ENCODE assay signal across 8 cellular contexts in genomic region chr4:107825072-107825789, GRCh38. TPM values are rescaled to one million over a fixed set of nuclear protein-coding genes. Genes with fewer than 3 reads are reported as not detected.
DNase-seq lines count a peak whose midpoint lies in the region; ATAC-seq and TF ChIP-seq lines count a peak whose summit lies in the region.

No MANE protein-coding gene starts in this region.

- H3K4me1 Mint-ChIP-seq in activated T-helper 17 cell treated with anti-CD3 and anti-CD28 coated beads, Interleukin-2, amount 50 U/mL, for 72 hours = no peaks in the 10 kb centered on the region
- H3K4me1 Mint-ChIP-seq in neural crest cell = peaks cover 15% of the 10 kb centered on the region

- no peak for TF ChIP-seq CTCF in neural crest cell (conservative IDR thresholded peaks at IDR 0.05)

- ATAC-seq in GM21825 (IDR thresholded peaks at IDR 0.05; ENCODE audit: unreplicated experiment) (peak; percentile 28), HG02623 (IDR thresholded peaks at IDR 0.05; ENCODE audit: unreplicated experiment) (no peak)
- peak; percentile 30 for ATAC-seq in activated T-helper 17 cell treated with anti-CD3 and anti-CD28 coated beads, Interleukin-2, amount 50 U/mL, for 72 hours (replicated peaks)

- peak overlapping the region; percentile 84 for H3K4me3 Mint-ChIP-seq in activated T-helper 17 cell treated with anti-CD3 and anti-CD28 coated beads, Interleukin-2, amount 50 U/mL, for 72 hours
- H3K4me3 Mint-ChIP-seq in neural crest cell = peak overlapping the region; percentile 83

- no peak for TF ChIP-seq RAD21 in Ishikawa (IDR thresholded peaks at IDR 0.05; ENCODE audit: low read depth)

- DNase-seq in DMS53 (lab: John Stamatoyannopoulos, UW) = peak; percentile 62
- no peak for DNase-seq in DMS53 treated with DMSO at 0.1 percent for 48 hours (lab: John Stamatoyannopoulos, UW; ENCODE audit: unreplicated experiment)
- peak; percentile 15 for DNase-seq in foreskin melanocyte
- DNase-seq in neural crest cell (ENCODE audit: low read depth, low spot score) = peak; percentile 30

- peaks cover 41% of the 10 kb centered on the region for H3K27me3 Mint-ChIP-seq in activated T-helper 17 cell treated with anti-CD3 and anti-CD28 coated beads, Interleukin-2, amount 50 U/mL, for 72 hours
- peaks cover 51% of the 10 kb centered on the region for H3K27me3 Mint-ChIP-seq in neural crest cell (ENCODE audit: low read depth)

- H3K9me3 Mint-ChIP-seq in activated T-helper 17 cell treated with anti-CD3 and anti-CD28 coated beads, Interleukin-2, amount 50 U/mL, for 72 hours = no peaks in the 10 kb centered on the region
- no peaks in the 10 kb centered on the region for H3K9me3 Mint-ChIP-seq in neural crest cell

- no peaks in the 10 kb centered on the region for H3K36me3 Mint-ChIP-seq in activated T-helper 17 cell treated with anti-CD3 and anti-CD28 coated beads, Interleukin-2, amount 50 U/mL, for 72 hours (ENCODE audit: low read depth)
- H3K36me3 Mint-ChIP-seq in neural crest cell (ENCODE audit: low read depth) = no peaks in the 10 kb centered on the region

- 0 out of 2 replicates have a peak, but pooled peaks have one; percentile 9 for TF ChIP-seq EP300 in Ishikawa (IDR thresholded peaks at IDR 0.05; ENCODE audit: borderline replicate concordance)

- H3K27ac Mint-ChIP-seq in activated T-helper 17 cell treated with anti-CD3 and anti-CD28 coated beads, Interleukin-2, amount 50 U/mL, for 72 hours = peak overlapping the region; percentile 84
- no peak overlapping the region for H3K27ac Mint-ChIP-seq in neural crest cell (ENCODE audit: unreplicated experiment)

TF ChIP-seq in Ishikawa, 13 proteins besides CTCF, POLR2A, EP300 and RAD21:
- TF ChIP-seq, protein P1, sequence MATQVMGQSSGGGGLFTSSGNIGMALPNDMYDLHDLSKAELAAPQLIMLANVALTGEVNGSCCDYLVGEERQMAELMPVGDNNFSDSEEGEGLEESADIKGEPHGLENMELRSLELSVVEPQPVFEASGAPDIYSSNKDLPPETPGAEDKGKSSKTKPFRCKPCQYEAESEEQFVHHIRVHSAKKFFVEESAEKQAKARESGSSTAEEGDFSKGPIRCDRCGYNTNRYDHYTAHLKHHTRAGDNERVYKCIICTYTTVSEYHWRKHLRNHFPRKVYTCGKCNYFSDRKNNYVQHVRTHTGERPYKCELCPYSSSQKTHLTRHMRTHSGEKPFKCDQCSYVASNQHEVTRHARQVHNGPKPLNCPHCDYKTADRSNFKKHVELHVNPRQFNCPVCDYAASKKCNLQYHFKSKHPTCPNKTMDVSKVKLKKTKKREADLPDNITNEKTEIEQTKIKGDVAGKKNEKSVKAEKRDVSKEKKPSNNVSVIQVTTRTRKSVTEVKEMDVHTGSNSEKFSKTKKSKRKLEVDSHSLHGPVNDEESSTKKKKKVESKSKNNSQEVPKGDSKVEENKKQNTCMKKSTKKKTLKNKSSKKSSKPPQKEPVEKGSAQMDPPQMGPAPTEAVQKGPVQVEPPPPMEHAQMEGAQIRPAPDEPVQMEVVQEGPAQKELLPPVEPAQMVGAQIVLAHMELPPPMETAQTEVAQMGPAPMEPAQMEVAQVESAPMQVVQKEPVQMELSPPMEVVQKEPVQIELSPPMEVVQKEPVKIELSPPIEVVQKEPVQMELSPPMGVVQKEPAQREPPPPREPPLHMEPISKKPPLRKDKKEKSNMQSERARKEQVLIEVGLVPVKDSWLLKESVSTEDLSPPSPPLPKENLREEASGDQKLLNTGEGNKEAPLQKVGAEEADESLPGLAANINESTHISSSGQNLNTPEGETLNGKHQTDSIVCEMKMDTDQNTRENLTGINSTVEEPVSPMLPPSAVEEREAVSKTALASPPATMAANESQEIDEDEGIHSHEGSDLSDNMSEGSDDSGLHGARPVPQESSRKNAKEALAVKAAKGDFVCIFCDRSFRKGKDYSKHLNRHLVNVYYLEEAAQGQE (IDR thresholded peaks at IDR 0.05; ENCODE audit: low read depth) = no peak
- 0 out of 2 replicates have a peak, but pooled peaks have one; percentile 14 for TF ChIP-seq TAF1 (IDR thresholded peaks at IDR 0.05; ENCODE audit: low read depth)
TF ChIP-seq in Ishikawa: peak in this region for 1.

RNA-seq across cellular contexts. Expression of gene SGMS2, which starts 0.5 kb away (rescaled TPM):
- total RNA-seq in activated T-helper 17 cell treated with anti-CD3 and anti-CD28 coated beads, Interleukin-2, amount 50 U/mL, for 72 hours = 1 to 10 TPM in 1 of 2 donors, under 1 TPM in 1; 0.19 to 1.2 TPM
- 1.4 and 1.6 TPM in 2 replicates for total RNA-seq in neural crest cell
